In genomic region chr12:64673490-64674169, GRCh38 we compare ENCODE assay signal across 8 cellular contexts.
A peak's percentile ranks its signal among the peaks of the same experiment; 100 is the strongest.
DNase-seq lines count a peak whose midpoint lies in the region; ATAC-seq lines count a peak whose summit lies in the region.

No MANE protein-coding gene starts in this region.

- H3K36me3 Mint-ChIP-seq in CD4-positive, alpha-beta memory T cell: peaks cover 10 to 38% of the 10 kb centered on the region in 2 donors
- peaks cover 0 to 7% (median 0%) of the 10 kb centered on the region in 3 donors for H3K36me3 Mint-ChIP-seq in naive thymus-derived CD8-positive, alpha-beta T cell

- POLR2A ChIA-PET in CD4-positive, alpha-beta memory T cell (lab: Charles Lee; ENCODE audit: partially characterized antibody): interaction anchor here (1.0 to 15.6 kb wide), 7 partner anchors 8 to 61 kb away, joined by 3 to 405 read pairs (median 89); partner anchors contain the start of gene RASSF3
- POLR2A ChIA-PET in naive thymus-derived CD8-positive, alpha-beta T cell (lab: Charles Lee): interaction anchor here (0.6 to 21.4 kb wide), 7 partner anchors 8 to 273 kb away, joined by 3 to 684 read pairs (median 6); partner anchors contain the start of gene RASSF3

- H3K4me3 Mint-ChIP-seq in CD4-positive, alpha-beta memory T cell: peak overlapping the region; percentile 61 to 94 (median 80)
- H3K4me3 Mint-ChIP-seq in naive thymus-derived CD8-positive, alpha-beta T cell: peak overlapping the region; percentile 65 to 88 (median 74)

- no peaks in the 10 kb centered on the region for H3K36me3 ChIP-seq in CD4-positive, alpha-beta memory T cell (ENCODE audit: insufficient read depth, low read length)

- H3K27ac ChIP-seq in CD4-positive, alpha-beta memory T cell (ENCODE audit: low read depth, low read length): peak overlapping the region; percentile 70

- peak overlapping the region; percentile 93 to 97 (median 96) for H3K27ac Mint-ChIP-seq in CD4-positive, alpha-beta memory T cell
- peak overlapping the region; percentile 95 to 99 (median 97) for H3K27ac Mint-ChIP-seq in naive thymus-derived CD8-positive, alpha-beta T cell

- no peaks in the 10 kb centered on the region for H3K27me3 Mint-ChIP-seq in CD4-positive, alpha-beta memory T cell
- H3K27me3 Mint-ChIP-seq in naive thymus-derived CD8-positive, alpha-beta T cell: no peaks in the 10 kb centered on the region

- CTCF ChIA-PET in CD4-positive, alpha-beta memory T cell (lab: Charles Lee; ENCODE audit: partially characterized antibody): interaction anchor here (1.0 to 3.4 kb wide), 8 partner anchors 10 to 124 kb away, joined by 3 to 22 read pairs (median 10); no protein-coding TSS in a partner anchor

- H3K9me3 ChIP-seq in CD4-positive, alpha-beta memory T cell (ENCODE audit: control insufficient read depth in 1 of 2, low read length in 2 of 2): no peaks in the 10 kb centered on the region

- peak overlapping the region in 1 of 2 donors; percentile 36 for H3K4me3 ChIP-seq in CD4-positive, alpha-beta memory T cell (ENCODE audit: low read length in 2 of 2)

- DNase-seq in CD4-positive, alpha-beta memory T cell: peak in 1 of 5 donors; percentile 41
- DNase-seq in NCI-H128 (lab: John Stamatoyannopoulos, UW; ENCODE audit: unreplicated experiment): peak; percentile 31
- DNase-seq in amniotic epithelial cell (ENCODE audit: low read depth): peak; percentile 48
- no peak for DNase-seq in naive thymus-derived CD8-positive, alpha-beta T cell
- DNase-seq in NCI-H1694 treated with DMSO at 0.1 percent for 48 hours (lab: John Stamatoyannopoulos, UW): no peak
- DNase-seq in activated effector memory CD4-positive, alpha-beta T cell treated with Interleukin-2 at 50 U/mL for 16 hours: no peak
- DNase-seq in RPMI8226: no peak

- H3K4me1 ChIP-seq in CD4-positive, alpha-beta memory T cell (ENCODE audit: insufficient read depth, low read length): peaks cover 99% of the 10 kb centered on the region

- H3K27me3 ChIP-seq in CD4-positive, alpha-beta memory T cell (ENCODE audit: insufficient read depth, low read length): no peaks in the 10 kb centered on the region

- intact Hi-C loops in CD4-positive, alpha-beta memory T cell (cut with micrococcal nuclease): loop anchor here (1.0 to 2.0 kb wide), 3 partner anchors 8 to 17 kb away; no protein-coding TSS in a partner anchor

- peaks cover 0 to 5% (median 0%) of the 10 kb centered on the region in 8 donors for H3K9me3 Mint-ChIP-seq in CD4-positive, alpha-beta memory T cell
- H3K9me3 Mint-ChIP-seq in naive thymus-derived CD8-positive, alpha-beta T cell: no peaks in the 10 kb centered on the region

- no peak for ATAC-seq in naive thymus-derived CD8-positive, alpha-beta T cell
- no peak for ATAC-seq in HG03175 (IDR thresholded peaks at IDR 0.05; ENCODE audit: unreplicated experiment)

- peaks cover 70 to 98% (median 85%) of the 10 kb centered on the region in 4 donors for H3K4me1 Mint-ChIP-seq in CD4-positive, alpha-beta memory T cell
- peaks cover 52 to 93% (median 88%) of the 10 kb centered on the region in 4 donors for H3K4me1 Mint-ChIP-seq in naive thymus-derived CD8-positive, alpha-beta T cell

Comparison
In these comparisons a context has a peak if more than half of its experiments do, and no peak if none do; other contexts are left out.
1. DNase-seq: peak in NCI-H128 (single experiment) and amniotic epithelial cell (single experiment); none in naive thymus-derived CD8-positive, alpha-beta T cell (0 of 10), NCI-H1694 treated with DMSO at 0.1 percent for 48 hours (single experiment), activated effector memory CD4-positive, alpha-beta T cell treated with Interleukin-2 at 50 U/mL for 16 hours (single experiment) and RPMI8226 (single experiment).